In genomic region chr1:101129975-101130374, GRCh38 we compare ENCODE assay signal across 19 cellular contexts.
DNase-seq lines count a peak whose midpoint lies in the region; ATAC-seq and TF ChIP-seq lines count a peak whose summit lies in the region.
"Had no signal": no experiment of that assay in that cellular context is flagged by ENCODE, and none has a peak within 500 bp of the region (broad histone marks: within the 10 kb centered on the region; RNA-seq: fewer than 3 reads in every experiment).

No MANE protein-coding gene starts in this region.

- no peak overlapping the region for H3K4me3 ChIP-seq in Loucy (ENCODE audit: low read length, poor library complexity, severe bottlenecking)
- H3K4me3 ChIP-seq: esophagus squamous epithelium had no signal

- H3K79me2 ChIP-seq in Loucy (ENCODE audit: insufficient read depth, low read length) = no peaks in the 10 kb centered on the region

- no peak overlapping the region for H3K27ac ChIP-seq in foreskin keratinocyte
- H3K27ac ChIP-seq: esophagus squamous epithelium, neutrophil had no signal

- TF ChIP-seq CTCF in Loucy (conservative IDR thresholded peaks at IDR 0.05; ENCODE audit: low read length) = no peak
- no peak for TF ChIP-seq CTCF in foreskin keratinocyte (conservative IDR thresholded peaks at IDR 0.05)

- no peak overlapping the region for H3K4me3 Mint-ChIP-seq in activated T-cell treated with anti-CD3 and anti-CD28 coated beads, Interleukin-2, amount 50 U/mL, for 4 hours
- H3K4me3 Mint-ChIP-seq in stimulated activated effector memory CD8-positive, alpha-beta T cell treated with anti-CD3 and anti-CD28 coated beads, Interleukin-12 subunit alpha, Interleukin-12 subunit beta, amount 100 ng/mL, for 72 hours = no peak overlapping the region

- no peaks in the 10 kb centered on the region for H3K36me3 ChIP-seq in Loucy (ENCODE audit: insufficient read depth, low read length)
- H3K36me3 ChIP-seq: esophagus squamous epithelium, neutrophil had no signal

- H3K27me3 Mint-ChIP-seq in activated T-cell treated with anti-CD3 and anti-CD28 coated beads, Interleukin-2, amount 50 U/mL, for 4 hours (ENCODE audit: low read depth) = no peaks in the 10 kb centered on the region
- H3K27me3 Mint-ChIP-seq: effector memory CD8-positive, alpha-beta T cell had no signal

- no peaks in the 10 kb centered on the region for H3K27me3 ChIP-seq in Loucy (ENCODE audit: insufficient read depth, low read length, poor library complexity, severe bottlenecking)
- H3K27me3 ChIP-seq in foreskin keratinocyte = no peaks in the 10 kb centered on the region
- H3K27me3 ChIP-seq: esophagus squamous epithelium, neutrophil had no signal

- H3K36me3 Mint-ChIP-seq in activated T-cell treated with anti-CD3 and anti-CD28 coated beads, Interleukin-2, amount 50 U/mL, for 4 hours (ENCODE audit: insufficient read depth) = no peaks in the 10 kb centered on the region
- peaks cover 10% of the 10 kb centered on the region in 2 donors for H3K36me3 Mint-ChIP-seq in activated naive CD4-positive, alpha-beta T cell treated with anti-CD3 and anti-CD28 coated beads, Interleukin-2, amount 50 U/mL, for 72 hours
- H3K36me3 Mint-ChIP-seq in stimulated activated effector memory CD8-positive, alpha-beta T cell treated with anti-CD3 and anti-CD28 coated beads, Interleukin-12 subunit alpha, Interleukin-12 subunit beta, amount 100 ng/mL, for 72 hours = no peaks in the 10 kb centered on the region

- no peaks in the 10 kb centered on the region for H3K9me2 ChIP-seq in Loucy (replicated peaks; ENCODE audit: low read depth, low read length)

- no peaks in the 10 kb centered on the region for H3K9me3 ChIP-seq in Loucy (ENCODE audit: insufficient read depth, low read depth, low read length)
- H3K9me3 ChIP-seq: esophagus squamous epithelium, neutrophil had no signal

- no peaks in the 10 kb centered on the region for H3K9me3 Mint-ChIP-seq in activated T-cell treated with anti-CD3 and anti-CD28 coated beads, Interleukin-2, amount 50 U/mL, for 4 hours
- H3K9me3 Mint-ChIP-seq in activated naive CD4-positive, alpha-beta T cell treated with anti-CD3 and anti-CD28 coated beads, Interleukin-2, amount 50 U/mL, for 72 hours = peaks cover 10% of the 10 kb centered on the region in 2 donors
- no peaks in the 10 kb centered on the region for H3K9me3 Mint-ChIP-seq in stimulated activated effector memory CD8-positive, alpha-beta T cell treated with anti-CD3 and anti-CD28 coated beads, Interleukin-12 subunit alpha, Interleukin-12 subunit beta, amount 100 ng/mL, for 72 hours
- H3K9me3 Mint-ChIP-seq: effector memory CD8-positive, alpha-beta T cell had no signal

- H3K27ac Mint-ChIP-seq in activated naive CD4-positive, alpha-beta T cell treated with anti-CD3 and anti-CD28 coated beads, Interleukin-2, amount 50 U/mL, for 72 hours = peak overlapping the region in 1 of 2 donors; percentile 26
- no peak overlapping the region for H3K27ac Mint-ChIP-seq in stimulated activated effector memory CD8-positive, alpha-beta T cell treated with anti-CD3 and anti-CD28 coated beads, Interleukin-12 subunit alpha, Interleukin-12 subunit beta, amount 100 ng/mL, for 72 hours

- no peak overlapping the region for H3K9ac ChIP-seq in Loucy (ENCODE audit: low read depth, low read length, poor library complexity, severe bottlenecking)

- DNase-seq in activated T-cell treated with anti-CD3 and anti-CD28 coated beads, Interleukin-2, amount 50 U/mL, for 4 hours = no peak
- no peak for DNase-seq in activated T-cell treated with anti-CD3 and anti-CD28 coated beads, Interleukin-2, amount 50 U/mL, for 48 hours
- no peak for DNase-seq in activated naive CD4-positive, alpha-beta T cell treated with anti-CD3 and anti-CD28 coated beads, Interleukin-2, amount 50 U/mL, for 72 hours (ENCODE audit: low spot score in 2 of 2)
- DNase-seq in stimulated activated effector memory CD8-positive, alpha-beta T cell treated with anti-CD3 and anti-CD28 coated beads, Interleukin-12 subunit alpha, Interleukin-12 subunit beta, amount 100 ng/mL, for 72 hours (ENCODE audit: low spot score in 2 of 2) = no peak
- no peak for DNase-seq in foreskin keratinocyte
- no peak for DNase-seq in NCI-H1417 (lab: John Stamatoyannopoulos, UW)
- DNase-seq: aorta; effector memory CD8-positive, alpha-beta T cell; esophagus squamous epithelium; Karpas-422; NCI-H1092; NCI-H2081; NCI-H446; RPMI8226; small intestine; stimulated activated CD4-positive, alpha-beta T cell treated with anti-CD3 and anti-CD28 coated beads, Interleukin-4, amount 100 ng/mL, for 1 hour had no signal

- no peak overlapping the region for H2AFZ ChIP-seq in Loucy (ENCODE audit: low read length)

- peak overlapping the region; percentile 62 for H3K4me2 ChIP-seq in Loucy (ENCODE audit: low read depth, low read length, poor library complexity, severe bottlenecking)

- peaks cover 65% of the 10 kb centered on the region for H3K4me1 Mint-ChIP-seq in activated T-cell treated with anti-CD3 and anti-CD28 coated beads, Interleukin-2, amount 50 U/mL, for 4 hours (ENCODE audit: low read depth)
- H3K4me1 Mint-ChIP-seq in stimulated activated effector memory CD8-positive, alpha-beta T cell treated with anti-CD3 and anti-CD28 coated beads, Interleukin-12 subunit alpha, Interleukin-12 subunit beta, amount 100 ng/mL, for 72 hours = peaks cover 41% of the 10 kb centered on the region

- H3K4me1 ChIP-seq in Loucy (ENCODE audit: insufficient read depth, low read length, poor library complexity, severe bottlenecking) = peaks cover 49% of the 10 kb centered on the region
- peaks cover 10% of the 10 kb centered on the region for H3K4me1 ChIP-seq in foreskin keratinocyte

- peaks cover 19% of the 10 kb centered on the region for H3F3A ChIP-seq in Loucy (ENCODE audit: low read depth)

- ATAC-seq in activated T-cell treated with anti-CD3 and anti-CD28 coated beads, Interleukin-2, amount 50 U/mL, for 4 hours = peak; percentile 86 to 90
- peak; percentile 84 to 92 for ATAC-seq in activated naive CD4-positive, alpha-beta T cell treated with anti-CD3 and anti-CD28 coated beads, Interleukin-2, amount 50 U/mL, for 72 hours
- peak; percentile 61 for ATAC-seq in stimulated activated effector memory CD8-positive, alpha-beta T cell treated with anti-CD3 and anti-CD28 coated beads, Interleukin-12 subunit alpha, Interleukin-12 subunit beta, amount 100 ng/mL, for 72 hours
- no peak for ATAC-seq in foreskin keratinocyte
- no peak for ATAC-seq in HG02610 (IDR thresholded peaks at IDR 0.05; ENCODE audit: unreplicated experiment)
- ATAC-seq: effector memory CD8-positive, alpha-beta T cell had no signal

- no peaks in the 10 kb centered on the region for H4K20me1 ChIP-seq in Loucy (ENCODE audit: insufficient read depth, low read length, poor library complexity, severe bottlenecking)

Comparison
In these comparisons a context has a peak if more than half of its experiments do, and no peak if none do; other contexts are left out.
1. ATAC-seq: peak in activated T-cell treated with anti-CD3 and anti-CD28 coated beads, Interleukin-2, amount 50 U/mL, for 4 hours (2 of 2), activated naive CD4-positive, alpha-beta T cell treated with anti-CD3 and anti-CD28 coated beads, Interleukin-2, amount 50 U/mL, for 72 hours (2 of 2) and stimulated activated effector memory CD8-positive, alpha-beta T cell treated with anti-CD3 and anti-CD28 coated beads, Interleukin-12 subunit alpha, Interleukin-12 subunit beta, amount 100 ng/mL, for 72 hours (single experiment); none in foreskin keratinocyte (single experiment) and HG02610 (single experiment).